Comparison of ENCODE assay signal across 21 cellular contexts in the genomic region with DNA sequence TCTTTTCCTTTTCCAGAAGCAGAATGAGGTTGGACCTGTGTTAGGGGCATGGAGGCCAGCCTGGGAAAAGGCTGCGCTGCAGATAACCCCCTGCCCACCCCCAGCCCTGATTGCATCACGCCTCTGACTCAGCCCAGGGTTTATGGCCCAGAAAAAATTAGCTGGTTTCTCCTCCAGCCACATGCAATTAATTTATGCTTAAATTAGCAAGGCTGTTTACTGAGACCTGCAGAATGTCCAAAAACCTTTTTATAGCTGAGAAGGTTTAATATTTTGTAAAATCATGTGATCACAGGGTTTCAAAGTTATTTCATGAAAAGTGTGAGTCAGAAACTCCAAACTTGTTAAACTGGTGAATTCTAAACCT.
A peak's percentile ranks its signal among the peaks of the same experiment; 100 is the strongest.
DNase-seq lines count a peak whose midpoint lies in the region; ATAC-seq and TF ChIP-seq lines count a peak whose summit lies in the region.
"Had no signal": no experiment of that assay in that cellular context is flagged by ENCODE, and none has a peak within 500 bp of the region (broad histone marks: within the 10 kb centered on the region; RNA-seq: fewer than 3 reads in every experiment).

No MANE protein-coding gene starts in this region.

- no peaks in the 10 kb centered on the region for H3K9me3 Mint-ChIP-seq in Caco-2 (ENCODE audit: unreplicated experiment)
- H3K9me3 Mint-ChIP-seq: CD8-positive, alpha-beta T cell had no signal

- POLR2A ChIA-PET in BJ (lab: Charles Lee) = no interaction called here
- POLR2A ChIA-PET in Caco-2 (lab: Charles Lee) = no interaction called here

- no peaks in the 10 kb centered on the region for H3K9me3 ChIP-seq in left lung
- no peaks in the 10 kb centered on the region for H3K9me3 ChIP-seq in Caco-2
- H3K9me3 ChIP-seq: neutrophil, tibial nerve had no signal

- H3K36me3 Mint-ChIP-seq in Caco-2 (ENCODE audit: insufficient read depth, unreplicated experiment) = no peaks in the 10 kb centered on the region
- H3K36me3 Mint-ChIP-seq: CD8-positive, alpha-beta T cell had no signal

- H3K4me1 ChIP-seq in left lung (no peaks in the 10 kb centered on the region), Caco-2 (no peaks in the 10 kb centered on the region)
- H3K4me1 ChIP-seq: tibial nerve had no signal

- no TSS peak for BruUV-seq in Caco-2 (replicated peaks; lab: Mats Ljungman, UMichigan)

- H3K4me3 ChIP-seq in BJ (ENCODE audit: low read depth, low read length) (no peak overlapping the region), left lung (no peak overlapping the region), H7 (ENCODE audit: insufficient read depth, low read depth, low read length) (no peak overlapping the region), Caco-2 (ENCODE audit: low read depth, low read length) (no peak overlapping the region)
- H3K4me3 ChIP-seq: tibial nerve had no signal

- H3K4me1 Mint-ChIP-seq in Caco-2 (ENCODE audit: low read depth, unreplicated experiment) = no peaks in the 10 kb centered on the region

- no peak overlapping the region for H3K27ac Mint-ChIP-seq in Caco-2 (ENCODE audit: unreplicated experiment)
- H3K27ac Mint-ChIP-seq: CD8-positive, alpha-beta T cell had no signal

- no peaks in the 10 kb centered on the region for H3K27me3 Mint-ChIP-seq in Caco-2 (ENCODE audit: insufficient read depth, unreplicated experiment)

- no peak overlapping the region for H3K27ac ChIP-seq in left lung
- H3K27ac ChIP-seq: neutrophil, tibial nerve had no signal

- no peak overlapping the region for H3K4me3 Mint-ChIP-seq in Caco-2 (ENCODE audit: unreplicated experiment)
- H3K4me3 Mint-ChIP-seq: CD8-positive, alpha-beta T cell had no signal

- no peaks in the 10 kb centered on the region for H3K27me3 ChIP-seq in BJ (ENCODE audit: control insufficient read depth, insufficient read depth, low read length)
- H3K27me3 ChIP-seq in left lung = peaks cover 0 to 8% of the 10 kb centered on the region in 2 donors
- H3K27me3 ChIP-seq in H7 (ENCODE audit: control insufficient read depth, insufficient read depth, low read length) = no peaks in the 10 kb centered on the region
- no peaks in the 10 kb centered on the region for H3K27me3 ChIP-seq in Caco-2 (replicated peaks; ENCODE audit: control insufficient read depth, insufficient read depth, low read length)
- H3K27me3 ChIP-seq: neutrophil, tibial nerve had no signal

- CTCF ChIA-PET in BJ (lab: Yijun Ruan, JAX) (interaction anchor here (1.0 kb wide), 1 partner anchor 10 kb away, joined by 3 read pairs; no protein-coding TSS in a partner anchor), Caco-2 (lab: Charles Lee) (no interaction called here)

- peak; percentile 43 for ATAC-seq in left lung
- ATAC-seq: CD8-positive, alpha-beta T cell; HepG2; left lobe of liver; right cardiac atrium had no signal

- no peaks in the 10 kb centered on the region for H3K36me3 ChIP-seq in BJ (ENCODE audit: control insufficient read depth, insufficient read depth, low read length)
- no peaks in the 10 kb centered on the region for H3K36me3 ChIP-seq in left lung
- H3K36me3 ChIP-seq in H7 (replicated peaks; ENCODE audit: control insufficient read depth, insufficient read depth, low read length) = no peaks in the 10 kb centered on the region
- H3K36me3 ChIP-seq in Caco-2 (ENCODE audit: control insufficient read depth, insufficient read depth, low read length) = no peaks in the 10 kb centered on the region
- H3K36me3 ChIP-seq: neutrophil, tibial nerve had no signal

- peak; percentile 8 for DNase-seq in BJ (ENCODE audit: low read depth)
- peak; percentile 33 for DNase-seq in M059J (ENCODE audit: low read depth)
- DNase-seq in SKM-1 (lab: John Stamatoyannopoulos, UW; ENCODE audit: unreplicated experiment) = peak; percentile 18
- no peak for DNase-seq in left lung
- DNase-seq in GM20000 (ENCODE audit: low spot score) = no peak
- DNase-seq in RKO (ENCODE audit: low spot score) = no peak
- DNase-seq in H7 = no peak
- no peak for DNase-seq in Caco-2
- DNase-seq: ACHN; activated naive CD4-positive, alpha-beta T cell treated with anti-CD3 and anti-CD28 coated beads, Interleukin-2, amount 50 U/mL, for 16 hours; activated T-cell treated with anti-CD3 and anti-CD28 coated beads for 4 hours; CD8-positive, alpha-beta T cell; NCI-H1048; NCI-H2107; NCI-H524 treated with DMSO at 0.1 percent for 48 hours; stimulated activated naive CD4-positive, alpha-beta T cell treated with Interleukin-2 at 50 U/mL for 16 hours had no signal

- intact Hi-C loops in left lung (cut with DNase I) (no loop called here), Caco-2 (cut with micrococcal nuclease; ENCODE audit: unreplicated experiment) (no loop called here)

- TF ChIP-seq CTCF in BJ (IDR thresholded peaks at IDR 0.05; ENCODE audit: insufficient read depth, low read depth, low read length) (no peak), left lung (IDR thresholded peaks at IDR 0.05) (no peak), GM20000 (IDR thresholded peaks at IDR 0.05; ENCODE audit: extremely low read depth, missing control alignments) (no peak), Caco-2 (IDR thresholded peaks at IDR 0.05; ENCODE audit: insufficient read depth in 1 of 2, low read depth in 1 of 2, low read length in 1 of 2, severe bottlenecking in 1 of 2, unreplicated experiment in 1 of 2) (no peak)

Comparison
In these comparisons a context has a peak if more than half of its experiments do, and no peak if none do; other contexts are left out.
1. DNase-seq: peak in BJ (single experiment), M059J (single experiment) and SKM-1 (single experiment); none in left lung (0 of 2), GM20000 (single experiment), RKO (single experiment), H7 (single experiment) and Caco-2 (0 of 2).